Comparison of ENCODE assay signal across 1 cellular context in the genomic region with DNA sequence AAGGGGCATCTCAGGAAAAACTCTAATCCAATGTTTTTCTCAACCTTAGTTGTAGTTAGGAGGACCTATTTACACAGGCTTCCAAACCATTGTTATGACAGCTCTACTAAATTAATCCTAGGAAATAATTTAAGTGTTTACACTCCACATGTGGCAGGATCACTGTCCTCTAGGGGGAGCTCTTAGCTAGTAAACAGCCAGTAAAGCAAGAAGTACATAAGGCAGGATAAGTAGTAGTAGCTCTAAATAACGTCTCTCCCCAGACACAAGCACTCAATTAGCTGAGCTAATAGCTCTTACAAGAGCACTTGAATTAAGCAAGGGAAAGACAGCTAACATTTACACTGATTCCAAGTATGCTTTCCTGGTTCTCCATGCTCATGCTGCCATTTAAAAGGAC.
TF ChIP-seq lines count a peak whose summit lies in the region.

No MANE protein-coding gene starts in this region.

TF ChIP-seq in SK-N-SH treated with all-trans-retinoic acid at 6 μM for 48 hours, 23 proteins besides CTCF, POLR2A, EP300 and RAD21 (continued from another document):
- TF ChIP-seq, protein P1, sequence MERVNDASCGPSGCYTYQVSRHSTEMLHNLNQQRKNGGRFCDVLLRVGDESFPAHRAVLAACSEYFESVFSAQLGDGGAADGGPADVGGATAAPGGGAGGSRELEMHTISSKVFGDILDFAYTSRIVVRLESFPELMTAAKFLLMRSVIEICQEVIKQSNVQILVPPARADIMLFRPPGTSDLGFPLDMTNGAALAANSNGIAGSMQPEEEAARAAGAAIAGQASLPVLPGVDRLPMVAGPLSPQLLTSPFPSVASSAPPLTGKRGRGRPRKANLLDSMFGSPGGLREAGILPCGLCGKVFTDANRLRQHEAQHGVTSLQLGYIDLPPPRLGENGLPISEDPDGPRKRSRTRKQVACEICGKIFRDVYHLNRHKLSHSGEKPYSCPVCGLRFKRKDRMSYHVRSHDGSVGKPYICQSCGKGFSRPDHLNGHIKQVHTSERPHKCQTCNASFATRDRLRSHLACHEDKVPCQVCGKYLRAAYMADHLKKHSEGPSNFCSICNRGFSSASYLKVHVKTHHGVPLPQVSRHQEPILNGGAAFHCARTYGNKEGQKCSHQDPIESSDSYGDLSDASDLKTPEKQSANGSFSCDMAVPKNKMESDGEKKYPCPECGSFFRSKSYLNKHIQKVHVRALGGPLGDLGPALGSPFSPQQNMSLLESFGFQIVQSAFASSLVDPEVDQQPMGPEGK (CRISPR knock-in tag; IDR thresholded peaks at IDR 0.05; ENCODE audit: borderline replicate concordance) = no peak
- TF ChIP-seq ZC3H10 (CRISPR knock-in tag; IDR thresholded peaks at IDR 0.05) (no peak), TCF4 (CRISPR knock-in tag; IDR thresholded peaks at IDR 0.05; ENCODE audit: borderline replicate concordance) (no peak), SNAI2 (CRISPR knock-in tag; IDR thresholded peaks at IDR 0.05) (no peak), ZNF8 (CRISPR knock-in tag; IDR thresholded peaks at IDR 0.05) (no peak), BACH2 (CRISPR knock-in tag; IDR thresholded peaks at IDR 0.05; ENCODE audit: borderline replicate concordance) (no peak), ZNF565 (CRISPR knock-in tag; conservative IDR thresholded peaks at IDR 0.05; ENCODE audit: low read depth) (no peak), ISL1 (CRISPR knock-in tag; IDR thresholded peaks at IDR 0.05) (no peak), ZFP30 (CRISPR knock-in tag; IDR thresholded peaks at IDR 0.05) (no peak), PPARA (CRISPR knock-in tag; IDR thresholded peaks at IDR 0.05; ENCODE audit: borderline replicate concordance) (no peak), ZNF70 (CRISPR knock-in tag; IDR thresholded peaks at IDR 0.05) (no peak)
- TF ChIP-seq, protein P2, sequence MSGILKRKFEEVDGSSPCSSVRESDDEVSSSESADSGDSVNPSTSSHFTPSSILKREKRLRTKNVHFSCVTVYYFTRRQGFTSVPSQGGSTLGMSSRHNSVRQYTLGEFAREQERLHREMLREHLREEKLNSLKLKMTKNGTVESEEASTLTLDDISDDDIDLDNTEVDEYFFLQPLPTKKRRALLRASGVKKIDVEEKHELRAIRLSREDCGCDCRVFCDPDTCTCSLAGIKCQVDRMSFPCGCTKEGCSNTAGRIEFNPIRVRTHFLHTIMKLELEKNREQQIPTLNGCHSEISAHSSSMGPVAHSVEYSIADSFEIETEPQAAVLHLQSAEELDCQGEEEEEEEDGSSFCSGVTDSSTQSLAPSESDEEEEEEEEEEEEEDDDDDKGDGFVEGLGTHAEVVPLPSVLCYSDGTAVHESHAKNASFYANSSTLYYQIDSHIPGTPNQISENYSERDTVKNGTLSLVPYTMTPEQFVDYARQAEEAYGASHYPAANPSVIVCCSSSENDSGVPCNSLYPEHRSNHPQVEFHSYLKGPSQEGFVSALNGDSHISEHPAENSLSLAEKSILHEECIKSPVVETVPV (CRISPR knock-in tag; IDR thresholded peaks at IDR 0.05) = no peak
